Comparison of ENCODE assay signal across 17 cellular contexts in genomic region chr6:126531840-126532239, GRCh38.
DNase-seq lines count a peak whose midpoint lies in the region; ATAC-seq, FAIRE-seq and TF ChIP-seq lines count a peak whose summit lies in the region.
"Had no signal": no experiment of that assay in that cellular context is flagged by ENCODE, and none has a peak within 500 bp of the region (broad histone marks: within the 10 kb centered on the region; RNA-seq: fewer than 3 reads in every experiment).

No MANE protein-coding gene starts in this region.

- no peak for FAIRE-seq in frontal cortex (lab: Jason Lieb, UNC)

- H3K4me3 Mint-ChIP-seq in effector memory CD8-positive, alpha-beta T cell, result no peak overlapping the region
- H3K4me3 Mint-ChIP-seq: activated CD4-positive, alpha-beta T cell treated with anti-CD3 and anti-CD28 coated beads, Interleukin-2, amount 10 ng/mL, durations not matched to agents 24 days and 14 days; activated naive CD4-positive, alpha-beta T cell treated with anti-CD3 and anti-CD28 coated beads for 36 hours; H9; T-cell had no signal

- ATAC-seq in GM18867 (IDR thresholded peaks at IDR 0.05; ENCODE audit: unreplicated experiment), result peak; percentile 54
- ATAC-seq in GM21529 (IDR thresholded peaks at IDR 0.05; ENCODE audit: unreplicated experiment), result peak; percentile 74
- ATAC-seq in HG03095 (IDR thresholded peaks at IDR 0.05; ENCODE audit: unreplicated experiment), result peak; percentile 66
- ATAC-seq in effector memory CD8-positive, alpha-beta T cell (replicated peaks), result no peak
- ATAC-seq: T-cell had no signal

- no peak overlapping the region for H3K27ac Mint-ChIP-seq in effector memory CD8-positive, alpha-beta T cell
- H3K27ac Mint-ChIP-seq: activated CD4-positive, alpha-beta T cell treated with anti-CD3 and anti-CD28 coated beads, Interleukin-2, amount 10 ng/mL, durations not matched to agents 24 days and 14 days; activated naive CD4-positive, alpha-beta T cell treated with anti-CD3 and anti-CD28 coated beads for 36 hours; T-cell had no signal

- no peak overlapping the region for H3K4me3 ChIP-seq in epithelial cell of esophagus (ENCODE audit: low read length)
- H3K4me3 ChIP-seq: BLaER1 treated with 17β-estradiol and CSF1 and Interleukin-3, amounts not matched to agents 10 nM and 100 nM; skin epidermis had no signal

- no peaks in the 10 kb centered on the region for H3K36me3 Mint-ChIP-seq in effector memory CD8-positive, alpha-beta T cell (ENCODE audit: insufficient read depth)
- H3K36me3 Mint-ChIP-seq: T-cell had no signal

- TF ChIP-seq CTCF in epithelial cell of esophagus (IDR thresholded peaks at IDR 0.05; ENCODE audit: insufficient read depth, low read depth, low read length, missing control alignments), result no peak

- H3K4me1 Mint-ChIP-seq in effector memory CD8-positive, alpha-beta T cell (ENCODE audit: low read depth in 2 of 2), result no peaks in the 10 kb centered on the region
- H3K4me1 Mint-ChIP-seq: activated CD4-positive, alpha-beta T cell treated with anti-CD3 and anti-CD28 coated beads, Interleukin-2, amount 10 ng/mL, durations not matched to agents 24 days and 14 days; T-cell had no signal

- peaks cover 1 to 15% of the 10 kb centered on the region in 2 donors for H3K9me3 Mint-ChIP-seq in effector memory CD8-positive, alpha-beta T cell
- H3K9me3 Mint-ChIP-seq: activated CD4-positive, alpha-beta T cell treated with anti-CD3 and anti-CD28 coated beads, Interleukin-2, amount 10 ng/mL, durations not matched to agents 24 days and 14 days; activated naive CD4-positive, alpha-beta T cell treated with anti-CD3 and anti-CD28 coated beads for 36 hours; H9 had no signal

- H3K27me3 Mint-ChIP-seq in effector memory CD8-positive, alpha-beta T cell, result no peaks in the 10 kb centered on the region

- DNase-seq in epithelial cell of esophagus (ENCODE audit: low read depth) (peak; percentile 71), NAMALWA (ENCODE audit: low spot score) (no peak), frontal cortex (ENCODE audit: low spot score in 2 of 2) (no peak)
- no peak for DNase-seq in effector memory CD8-positive, alpha-beta T cell
- no peak for DNase-seq in stimulated activated naive CD4-positive, alpha-beta T cell (lab: John Stamatoyannopoulos, UW)
- DNase-seq: activated CD4-positive, alpha-beta T cell treated with anti-CD3 and anti-CD28 coated beads, Interleukin-2, amount 10 ng/mL, durations not matched to agents 24 days and 14 days; activated naive CD4-positive, alpha-beta T cell treated with anti-CD3 and anti-CD28 coated beads for 36 hours; GDM1; H9; KG1; kidney glomerular epithelial cell; T-cell had no signal
